Comparison of ENCODE assay signal across 12 cellular contexts in genomic region chr2:134228493-134228903, GRCh38. TPM values are rescaled to one million over a fixed set of nuclear protein-coding genes. Genes with fewer than 3 reads are reported as not detected.
A peak's percentile ranks its signal among the peaks of the same experiment; 100 is the strongest.
DNase-seq lines count a peak whose midpoint lies in the region; ATAC-seq, FAIRE-seq and TF ChIP-seq lines count a peak whose summit lies in the region.
"Had no signal": no experiment of that assay in that cellular context is flagged by ENCODE, and none has a peak within 500 bp of the region (broad histone marks: within the 10 kb centered on the region; RNA-seq: fewer than 3 reads in every experiment).

No MANE protein-coding gene starts in this region.

- no peak overlapping the region for H2AFZ ChIP-seq in HepG2 (ENCODE audit: low read length)

- POLR2A ChIA-PET in CD4-positive, alpha-beta memory T cell (lab: Charles Lee; ENCODE audit: partially characterized antibody): interaction anchor here (1.0 to 8.5 kb wide), 4 partner anchors 9 to 183 kb away, joined by 3 to 95 read pairs (median 4); no protein-coding TSS in a partner anchor
- POLR2A ChIA-PET in HEK293T (lab: Yijun Ruan, JAX) (interaction anchor here (0.6 kb wide), 1 partner anchor 111 kb away, joined by 3 read pairs; no protein-coding TSS in a partner anchor), HepG2 (lab: Yijun Ruan, JAX) (no interaction called here)

- TF ChIP-seq POLR2A in HepG2 (IDR thresholded peaks at IDR 0.05; ENCODE audit: insufficient read depth in 1 of 2, low read depth in 2 of 2, low read length in 2 of 2): no peak

- peaks cover 6 to 22% of the 10 kb centered on the region in 2 donors for H3K36me3 Mint-ChIP-seq in CD4-positive, alpha-beta memory T cell
- H3K36me3 Mint-ChIP-seq in natural killer cell: no peaks in the 10 kb centered on the region

- H3K27me3 ChIP-seq in CD4-positive, alpha-beta memory T cell (ENCODE audit: insufficient read depth, low read length): no peaks in the 10 kb centered on the region
- H3K27me3 ChIP-seq in WERI-Rb-1 (ENCODE audit: insufficient read depth, low read depth, severe bottlenecking) (no peaks in the 10 kb centered on the region), HepG2 (ENCODE audit: control insufficient read depth in 1 of 2, insufficient read depth in 2 of 2, low read length in 2 of 2) (no peaks in the 10 kb centered on the region)
- H3K27me3 ChIP-seq: stomach had no signal

- no peak overlapping the region for H3K4me2 ChIP-seq in HepG2 (ENCODE audit: low read depth, low read length)

- in situ Hi-C loops in HepG2 (cut with HindIII; ENCODE audit: extremely low pct_ligation_motif_present, low pct_unique_long_range_greater_than_20kb): no loop called here

- peaks cover 0 to 15% (median 12%) of the 10 kb centered on the region in 8 donors for H3K9me3 Mint-ChIP-seq in CD4-positive, alpha-beta memory T cell
- H3K9me3 Mint-ChIP-seq in natural killer cell: peaks cover 0 to 3% of the 10 kb centered on the region in 2 donors

- TF ChIP-seq EP300 in HepG2 (IDR thresholded peaks at IDR 0.05; ENCODE audit: low read depth in 2 of 2, low read length in 2 of 2) (no peak), HepG2 (CRISPR knock-in tag; IDR thresholded peaks at IDR 0.05; ENCODE audit: borderline replicate concordance) (no peak)

- 50% methylated on average over 2 of the region's 2 CpGs for WGBS in HepG2 (ENCODE audit: low lambda C conversion rate)

- peak overlapping the region in 1 of 8 donors; percentile 9 for H3K4me3 Mint-ChIP-seq in CD4-positive, alpha-beta memory T cell
- no peak overlapping the region for H3K4me3 Mint-ChIP-seq in natural killer cell

- no TSS peak for BruUV-seq in HepG2 (replicated peaks; lab: Mats Ljungman, UMichigan)

- no peaks in the 10 kb centered on the region for H4K20me1 ChIP-seq in HepG2 (ENCODE audit: insufficient read depth, low read length)

- no peak overlapping the region for H3K27ac ChIP-seq in CD4-positive, alpha-beta memory T cell (ENCODE audit: low read depth, low read length)
- H3K27ac ChIP-seq in WERI-Rb-1 (no peak overlapping the region), HepG2 (ENCODE audit: extremely low read length, insufficient read depth, low read length) (no peak overlapping the region)
- H3K27ac ChIP-seq: prostate gland, stomach had no signal

- DNase-seq in CD4-positive, alpha-beta memory T cell: no peak
- peak; percentile 20 for DNase-seq in HEK293T (ENCODE audit: extremely low spot score)
- DNase-seq in WERI-Rb-1: no peak
- peak; percentile 72 for DNase-seq in HepG2 (ENCODE audit: low spot score)
- DNase-seq in natural killer cell: no peak
- DNase-seq in activated CD4-positive, alpha-beta T cell treated with anti-CD3 and anti-CD28 coated beads, Interleukin-2, amount 50 U/mL, for 4 hours: no peak
- DNase-seq in activated gamma-delta T cell (lab: John Stamatoyannopoulos, UW): no peak
- no peak for DNase-seq in RCC 7860 (ENCODE audit: low spot score)
- DNase-seq: head of caudate nucleus, stomach had no signal

- no peak for FAIRE-seq in HepG2 (lab: Jason Lieb, UNC)
- no peak for FAIRE-seq in RCC 7860 (lab: Jason Lieb, UNC)

- H3K79me2 ChIP-seq in HepG2 (ENCODE audit: insufficient read depth, low read length): peaks cover 17% of the 10 kb centered on the region

- CTCF ChIA-PET in CD4-positive, alpha-beta memory T cell (lab: Charles Lee; ENCODE audit: partially characterized antibody): interaction anchor here (0.9 to 10.8 kb wide), 10 partner anchors 9 to 110 kb away, joined by 3 to 133 read pairs (median 7); partner anchors contain the start of gene MGAT5
- CTCF ChIA-PET in HEK293T (lab: Yijun Ruan, JAX): no interaction called here
- CTCF ChIA-PET in HepG2 (lab: Yijun Ruan, JAX; ENCODE audit: low intra/inter-chr PET ratio, low total read pairs): interaction anchor here (0.9 to 2.0 kb wide), 3 partner anchors 17 to 223 kb away, joined by 4 to 10 read pairs (median 5); no protein-coding TSS in a partner anchor

- H3K4me1 ChIP-seq in CD4-positive, alpha-beta memory T cell (ENCODE audit: insufficient read depth, low read length): peaks cover 79% of the 10 kb centered on the region
- H3K4me1 ChIP-seq in HepG2 (ENCODE audit: insufficient read depth, low read length): 0 out of 2 replicates have a peak, but pooled peaks cover 4% of the 10 kb centered on the region
- H3K4me1 ChIP-seq: prostate gland had no signal

- H3K27ac Mint-ChIP-seq in CD4-positive, alpha-beta memory T cell: peak overlapping the region in 5 of 7 donors; percentile 20 to 77 (median 31)
- H3K27ac Mint-ChIP-seq in natural killer cell: peak overlapping the region in 1 of 2 donors; percentile 33
- H3K27ac Mint-ChIP-seq: activated T-helper 2 cell treated with anti-CD3 and anti-CD28 coated beads, Interferon-gamma antibody, Interleukin-2, Interleukin-4, amounts not matched to agents 10 μg/mL and 5 μg/mL and 100 μg/mL, durations not matched to agents 14 hours and 24 hours and 36 hours had no signal

- H3K36me3 ChIP-seq in CD4-positive, alpha-beta memory T cell (ENCODE audit: insufficient read depth, low read length): no peaks in the 10 kb centered on the region
- H3K36me3 ChIP-seq in WERI-Rb-1 (no peaks in the 10 kb centered on the region), HepG2 (replicated peaks in 1 of 2; ENCODE audit: control insufficient read depth in 1 of 2, insufficient read depth in 2 of 2, low read length in 2 of 2) (no peaks in the 10 kb centered on the region)
- H3K36me3 ChIP-seq: prostate gland, stomach had no signal

- TF ChIP-seq RAD21 in HepG2 (CRISPR knock-in tag; IDR thresholded peaks at IDR 0.05): peak; percentile 55

- no peak overlapping the region for H3K4me3 ChIP-seq in CD4-positive, alpha-beta memory T cell (ENCODE audit: low read length in 2 of 2)
- no peak overlapping the region for H3K4me3 ChIP-seq in WERI-Rb-1 (ENCODE audit: low read depth, low read length)
- no peak overlapping the region for H3K4me3 ChIP-seq in HepG2 (replicated peaks in 1 of 3; ENCODE audit: insufficient read depth in 1 of 3, low read depth in 2 of 3, low read length in 3 of 3)
- H3K4me3 ChIP-seq: prostate gland, stomach had no signal

- peaks cover 62 to 89% (median 78%) of the 10 kb centered on the region in 4 donors for H3K4me1 Mint-ChIP-seq in CD4-positive, alpha-beta memory T cell
- peaks cover 54 to 58% of the 10 kb centered on the region in 2 donors for H3K4me1 Mint-ChIP-seq in natural killer cell

- no peak overlapping the region for H3K9ac ChIP-seq in HepG2 (ENCODE audit: insufficient read depth, low read depth, low read length)

- peaks cover 0 to 4% of the 10 kb centered on the region in 2 donors for H3K9me3 ChIP-seq in CD4-positive, alpha-beta memory T cell (ENCODE audit: control insufficient read depth in 1 of 2, low read length in 2 of 2)
- H3K9me3 ChIP-seq in WERI-Rb-1 (ENCODE audit: severe bottlenecking) (peaks cover 5% of the 10 kb centered on the region), HepG2 (ENCODE audit: low read length) (peaks cover 16% of the 10 kb centered on the region; the same call in 1 of the 2 replicates)
- H3K9me3 ChIP-seq: prostate gland had no signal

- intact Hi-C loops in CD4-positive, alpha-beta memory T cell (cut with micrococcal nuclease): no loop called here
- intact Hi-C loops in HepG2 (cut with micrococcal nuclease; ENCODE audit: unreplicated experiment) (loop anchor here (5.0 kb wide), 1 partner anchor 184 kb away; no protein-coding TSS in a partner anchor), natural killer cell (cut with micrococcal nuclease) (no loop called here)

- ATAC-seq in HepG2 (peak; percentile 87), natural killer cell (no peak)

- TF ChIP-seq CTCF in WERI-Rb-1 (IDR thresholded peaks at IDR 0.05; ENCODE audit: low read depth, low read length) (peak; percentile 49), HepG2 (CRISPR knock-in tag; IDR thresholded peaks at IDR 0.05) (peak; percentile 77), natural killer cell (IDR thresholded peaks at IDR 0.05) (no peak)

- no peaks in the 10 kb centered on the region for H3K27me3 Mint-ChIP-seq in CD4-positive, alpha-beta memory T cell
- H3K27me3 Mint-ChIP-seq in natural killer cell (ENCODE audit: low read depth in 2 of 2): no peaks in the 10 kb centered on the region

TF ChIP-seq in HepG2, 621 proteins besides CTCF, POLR2A, EP300 and RAD21 (continues in another document):
- TF ChIP-seq SRSF1 (optimal IDR thresholded peaks at IDR 0.05; ENCODE audit: low read depth, low read length) (no peak), BATF2 (CRISPR knock-in tag; IDR thresholded peaks at IDR 0.05) (no peak), ZNF607 (CRISPR knock-in tag; IDR thresholded peaks at IDR 0.05; ENCODE audit: borderline replicate concordance) (no peak)

RNA-seq across cellular contexts. Expression of gene MGAT5, which starts 25.4 kb away (rescaled TPM):
- total RNA-seq in CD4-positive, alpha-beta memory T cell: 10 to 100 TPM; 78.1 to 81.3 TPM
- 10 to 100 TPM in 1 of 2 donors, 1 to 10 TPM in 1; 4.4 to 17.9 TPM for polyA plus RNA-seq in CD4-positive, alpha-beta memory T cell
- total RNA-seq in HepG2 (2016; rRNA removed; fragmentation: Illumina TruSeq; extraction: Trizol) (41.6 and 60.2 TPM in 2 replicates), natural killer cell (10 to 100 TPM; 39.7 to 58.2 (median 57.0) TPM)
- 135 and 162 TPM in 2 replicates for total RNA-seq in HepG2 (2016; cell fraction: cytosol; rRNA removed; fragmentation: Illumina TruSeq; extraction: Trizol; ENCODE audit: low read depth)
- total RNA-seq in HepG2 (2016; cell fraction: insoluble cytoplasmic fraction; rRNA removed; fragmentation: Illumina TruSeq; extraction: Trizol): 38.9 and 57.0 TPM in 2 replicates
- 47.6 and 51.1 TPM in 2 replicates for total RNA-seq in HepG2 (2016; cell fraction: membrane; rRNA removed; fragmentation: Illumina TruSeq; extraction: Trizol)
- 89.0 and 90.8 TPM in 2 replicates for total RNA-seq in HepG2 (2016; cell fraction: nucleus; rRNA removed; fragmentation: Illumina TruSeq; extraction: Trizol)
- 30.0 and 33.1 TPM in 2 replicates for polyA plus RNA-seq in HepG2 (2011; rRNA removed)
- 25.6 and 26.2 TPM in 2 replicates for polyA plus RNA-seq in HepG2 (2011; cell fraction: cytosol; rRNA removed)
- polyA plus RNA-seq in HepG2 (2011; cell fraction: nucleus; rRNA removed): 49.6 and 62.0 TPM in 2 replicates
- 27.4 and 34.9 TPM in 2 replicates for polyA plus RNA-seq in HepG2 (2012)
- 2.3 and 2.7 TPM in 2 replicates for polyA plus RNA-seq in HepG2 (2016; cell fraction: cytosol; fragmentation: Illumina TruSeq; extraction: Trizol; ENCODE audit: low read depth)
- polyA plus RNA-seq in HepG2 (2016; cell fraction: insoluble cytoplasmic fraction; fragmentation: Illumina TruSeq; extraction: Trizol; ENCODE audit: low read depth): 23.2 and 26.4 TPM in 2 replicates
- 6.2 and 7.2 TPM in 2 replicates for polyA plus RNA-seq in HepG2 (2016; cell fraction: membrane; fragmentation: Illumina TruSeq; extraction: Trizol; ENCODE audit: low read depth)
- 54.2 and 59.9 TPM in 2 replicates for polyA plus RNA-seq in HepG2 (2016; cell fraction: nucleus; fragmentation: Illumina TruSeq; extraction: Trizol; ENCODE audit: insufficient read depth, low read depth)
- 26.7 and 71.2 TPM in 2 replicates for polyA minus RNA-seq in HepG2 (2011; rRNA and poly(A)+ RNA removed; ENCODE audit: low replicate concordance)
- polyA minus RNA-seq in HepG2 (2011; cell fraction: cytosol; rRNA and poly(A)+ RNA removed): 46.1 and 49.4 TPM in 2 replicates
- 105 and 114 TPM in 2 replicates for polyA minus RNA-seq in HepG2 (2011; cell fraction: nucleus; rRNA and poly(A)+ RNA removed)

Comparison
In these comparisons a context has a peak if more than half of its experiments do, and no peak if none do; other contexts are left out.
1. DNase-seq: peak in HEK293T (single experiment) and HepG2 (single experiment); none in CD4-positive, alpha-beta memory T cell (0 of 5), WERI-Rb-1 (single experiment), natural killer cell (single experiment), activated CD4-positive, alpha-beta T cell treated with anti-CD3 and anti-CD28 coated beads, Interleukin-2, amount 50 U/mL, for 4 hours (0 of 2), activated gamma-delta T cell (single experiment) and RCC 7860 (single experiment).